ENCODE assay signal across 11 cellular contexts in genomic region chr7:66206909-66207240, GRCh38. TPM values are rescaled to one million over a fixed set of nuclear protein-coding genes. Genes with fewer than 3 reads are reported as not detected.
DNase-seq lines count a peak whose midpoint lies in the region; ATAC-seq and TF ChIP-seq lines count a peak whose summit lies in the region.
"Had no signal": no experiment of that assay in that cellular context is flagged by ENCODE, and none has a peak within 500 bp of the region (broad histone marks: within the 10 kb centered on the region; RNA-seq: fewer than 3 reads in every experiment).

No MANE protein-coding gene starts in this region.

- no peaks in the 10 kb centered on the region for H3K36me3 Mint-ChIP-seq in activated naive CD4-positive, alpha-beta T cell treated with anti-CD3 and anti-CD28 coated beads, Interleukin-2, amount 50 U/mL, for 24 hours
- H3K36me3 Mint-ChIP-seq in activated naive CD4-positive, alpha-beta T cell treated with anti-CD3 and anti-CD28 coated beads for 36 hours (ENCODE audit: low read depth): no peaks in the 10 kb centered on the region
- peaks cover 0 to 2% (median 0%) of the 10 kb centered on the region in 3 donors for H3K36me3 Mint-ChIP-seq in naive thymus-derived CD8-positive, alpha-beta T cell
- H3K36me3 Mint-ChIP-seq in Caco-2 (ENCODE audit: insufficient read depth, unreplicated experiment): peaks cover 15% of the 10 kb centered on the region

- no peaks in the 10 kb centered on the region for H3K36me3 ChIP-seq in upper lobe of right lung
- H3K36me3 ChIP-seq in Caco-2 (ENCODE audit: control insufficient read depth, insufficient read depth, low read length): no peaks in the 10 kb centered on the region

- intact Hi-C loops in activated naive CD4-positive, alpha-beta T cell treated with anti-CD3 and anti-CD28 coated beads for 36 hours (cut with micrococcal nuclease): loop anchor here (5.0 to 10.0 kb wide), 4 partner anchors 90 to 788 kb away; partner anchors contain the start of genes SBDS, TYW1 and VKORC1L1
- intact Hi-C loops in upper lobe of right lung (cut with DNase I) (no loop called here), Caco-2 (cut with micrococcal nuclease; ENCODE audit: unreplicated experiment) (loop anchor here (10.0 kb wide), 2 partner anchors 108 to 148 kb away; no protein-coding TSS in a partner anchor)

- peak overlapping the region; percentile 92 for H3K4me3 ChIP-seq in upper lobe of right lung
- no peak overlapping the region for H3K4me3 ChIP-seq in Caco-2 (ENCODE audit: low read depth, low read length)

- H3K4me1 ChIP-seq in upper lobe of right lung: peaks cover 25% of the 10 kb centered on the region
- H3K4me1 ChIP-seq in Caco-2: peaks cover 5% of the 10 kb centered on the region

- H3K27ac ChIP-seq in upper lobe of right lung: no peak overlapping the region
- H3K27ac ChIP-seq: C4-2B had no signal

- H3K27me3 ChIP-seq in upper lobe of right lung: no peaks in the 10 kb centered on the region
- H3K27me3 ChIP-seq in Caco-2 (replicated peaks; ENCODE audit: control insufficient read depth, insufficient read depth, low read length): no peaks in the 10 kb centered on the region

- H3K4me1 Mint-ChIP-seq in activated naive CD4-positive, alpha-beta T cell treated with anti-CD3 and anti-CD28 coated beads, Interleukin-2, amount 50 U/mL, for 24 hours: peaks cover 49% of the 10 kb centered on the region
- peaks cover 29% of the 10 kb centered on the region for H3K4me1 Mint-ChIP-seq in activated naive CD4-positive, alpha-beta T cell treated with anti-CD3 and anti-CD28 coated beads for 36 hours (ENCODE audit: low read depth)
- H3K4me1 Mint-ChIP-seq in naive thymus-derived CD8-positive, alpha-beta T cell: peaks cover 35 to 69% (median 51%) of the 10 kb centered on the region in 4 donors
- H3K4me1 Mint-ChIP-seq in Caco-2 (ENCODE audit: low read depth, unreplicated experiment): peaks cover 12% of the 10 kb centered on the region

- no peak for ATAC-seq in naive thymus-derived CD8-positive, alpha-beta T cell
- no peak for ATAC-seq in upper lobe of right lung

- POLR2A ChIA-PET in naive thymus-derived CD8-positive, alpha-beta T cell (lab: Charles Lee): interaction anchor here (1.7 kb wide), 1 partner anchor 10 kb away, joined by 3 read pairs; no protein-coding TSS in a partner anchor
- POLR2A ChIA-PET in Caco-2 (lab: Charles Lee): no interaction called here

- no peak for DNase-seq in activated naive CD4-positive, alpha-beta T cell treated with anti-CD3 and anti-CD28 coated beads for 36 hours
- DNase-seq in ecto neural progenitor cell (ENCODE audit: low spot score) (peak; percentile 20), upper lobe of right lung (no peak), Caco-2 (no peak), AML-193 (lab: John Stamatoyannopoulos, UW) (no peak), middle frontal gyrus (ENCODE audit: extremely low spot score, low spot score) (no peak)
- DNase-seq in naive thymus-derived CD8-positive, alpha-beta T cell: no peak
- DNase-seq: NCI-H526; stimulated activated CD4-positive, alpha-beta T cell treated with anti-CD3 and anti-CD28 coated beads, Interleukin-4, amount 100 ng/mL, for 4 hours had no signal

- H3K9me3 ChIP-seq in upper lobe of right lung: no peaks in the 10 kb centered on the region
- H3K9me3 ChIP-seq in Caco-2: no peaks in the 10 kb centered on the region

- CTCF ChIA-PET in activated naive CD4-positive, alpha-beta T cell treated with anti-CD3 and anti-CD28 coated beads for 36 hours (lab: Charles Lee): interaction anchor here (2.2 kb wide), 1 partner anchor 207 kb away, joined by 6 read pairs; no protein-coding TSS in a partner anchor
- CTCF ChIA-PET in Caco-2 (lab: Charles Lee): no interaction called here

- no peaks in the 10 kb centered on the region for H3K9me3 Mint-ChIP-seq in activated naive CD4-positive, alpha-beta T cell treated with anti-CD3 and anti-CD28 coated beads, Interleukin-2, amount 50 U/mL, for 24 hours
- H3K9me3 Mint-ChIP-seq in activated naive CD4-positive, alpha-beta T cell treated with anti-CD3 and anti-CD28 coated beads for 36 hours: no peaks in the 10 kb centered on the region
- no peaks in the 10 kb centered on the region for H3K9me3 Mint-ChIP-seq in naive thymus-derived CD8-positive, alpha-beta T cell
- no peaks in the 10 kb centered on the region for H3K9me3 Mint-ChIP-seq in Caco-2 (ENCODE audit: unreplicated experiment)

- TF ChIP-seq CTCF in upper lobe of right lung (IDR thresholded peaks at IDR 0.05) (no peak), Caco-2 (IDR thresholded peaks at IDR 0.05; ENCODE audit: insufficient read depth in 1 of 2, low read depth in 1 of 2, low read length in 1 of 2, severe bottlenecking in 1 of 2, unreplicated experiment in 1 of 2) (no peak)

- H3K4me3 Mint-ChIP-seq in activated naive CD4-positive, alpha-beta T cell treated with anti-CD3 and anti-CD28 coated beads, Interleukin-2, amount 50 U/mL, for 24 hours: peak overlapping the region; percentile 86
- no peak overlapping the region for H3K4me3 Mint-ChIP-seq in activated naive CD4-positive, alpha-beta T cell treated with anti-CD3 and anti-CD28 coated beads for 36 hours
- H3K4me3 Mint-ChIP-seq in naive thymus-derived CD8-positive, alpha-beta T cell: peak overlapping the region; percentile 88 to 99 (median 93)
- no peak overlapping the region for H3K4me3 Mint-ChIP-seq in Caco-2 (ENCODE audit: unreplicated experiment)

- BruUV-seq in Caco-2 (replicated peaks; lab: Mats Ljungman, UMichigan): no TSS peak

- no peaks in the 10 kb centered on the region for H3K27me3 Mint-ChIP-seq in activated naive CD4-positive, alpha-beta T cell treated with anti-CD3 and anti-CD28 coated beads, Interleukin-2, amount 50 U/mL, for 24 hours
- peaks cover 10% of the 10 kb centered on the region for H3K27me3 Mint-ChIP-seq in activated naive CD4-positive, alpha-beta T cell treated with anti-CD3 and anti-CD28 coated beads for 36 hours (ENCODE audit: low read depth)
- no peaks in the 10 kb centered on the region for H3K27me3 Mint-ChIP-seq in naive thymus-derived CD8-positive, alpha-beta T cell
- no peaks in the 10 kb centered on the region for H3K27me3 Mint-ChIP-seq in Caco-2 (ENCODE audit: insufficient read depth, unreplicated experiment)

- no peak overlapping the region for H3K27ac Mint-ChIP-seq in activated naive CD4-positive, alpha-beta T cell treated with anti-CD3 and anti-CD28 coated beads, Interleukin-2, amount 50 U/mL, for 24 hours
- H3K27ac Mint-ChIP-seq in activated naive CD4-positive, alpha-beta T cell treated with anti-CD3 and anti-CD28 coated beads for 36 hours: no peak overlapping the region
- H3K27ac Mint-ChIP-seq in naive thymus-derived CD8-positive, alpha-beta T cell: peak overlapping the region in 8 of 10 donors; percentile 42 to 97 (median 84)
- H3K27ac Mint-ChIP-seq in Caco-2 (ENCODE audit: unreplicated experiment): no peak overlapping the region

RNA-seq across cellular contexts. Expression of gene TPST1, which starts 1.7 kb away (rescaled TPM):
- total RNA-seq in activated naive CD4-positive, alpha-beta T cell treated with anti-CD3 and anti-CD28 coated beads for 36 hours: 1 to 10 TPM; 1.9 to 3.8 TPM
- 1 to 10 TPM; 5.6 to 7.8 TPM for total RNA-seq in naive thymus-derived CD8-positive, alpha-beta T cell
- polyA plus RNA-seq in naive thymus-derived CD8-positive, alpha-beta T cell: 10 to 100 TPM in 1 of 3 donors, 1 to 10 TPM in 2; 6.7 to 13.2 (median 8.3) TPM
- 20.1 TPM for total RNA-seq in upper lobe of right lung
- 31.0 and 32.8 TPM in 2 replicates for total RNA-seq in Caco-2 (2022)

Comparison
In these comparisons a context has a peak if more than half of its experiments do, and no peak if none do; other contexts are left out.
1. H3K4me3 Mint-ChIP-seq: peak in activated naive CD4-positive, alpha-beta T cell treated with anti-CD3 and anti-CD28 coated beads, Interleukin-2, amount 50 U/mL, for 24 hours (single experiment) and naive thymus-derived CD8-positive, alpha-beta T cell (10 of 10); none in activated naive CD4-positive, alpha-beta T cell treated with anti-CD3 and anti-CD28 coated beads for 36 hours (single experiment) and Caco-2 (single experiment).
2. H3K27ac Mint-ChIP-seq: peak in naive thymus-derived CD8-positive, alpha-beta T cell (8 of 10); none in activated naive CD4-positive, alpha-beta T cell treated with anti-CD3 and anti-CD28 coated beads, Interleukin-2, amount 50 U/mL, for 24 hours (single experiment), activated naive CD4-positive, alpha-beta T cell treated with anti-CD3 and anti-CD28 coated beads for 36 hours (single experiment) and Caco-2 (single experiment).